8 cellular contexts compared by ENCODE assay signal in genomic region chr1:226608699-226609505, GRCh38.
DNase-seq lines count a peak whose midpoint lies in the region; ATAC-seq and TF ChIP-seq lines count a peak whose summit lies in the region.

No MANE protein-coding gene starts in this region.

- H2BK12ac ChIP-seq in mesenchymal stem cell (ENCODE audit: low read length in 2 of 2), result no peak overlapping the region

- no peak overlapping the region for H3K4me3 ChIP-seq in mesenchymal stem cell (ENCODE audit: insufficient read depth in 1 of 2, low read depth in 1 of 2, low read length in 2 of 2)

- H3K23ac ChIP-seq in mesenchymal stem cell (ENCODE audit: low read length in 2 of 2), result no peak overlapping the region

- H2BK5ac ChIP-seq in mesenchymal stem cell (ENCODE audit: low read depth, low read length, poor library complexity, severe bottlenecking), result no peak overlapping the region

- no peak overlapping the region for H3K14ac ChIP-seq in mesenchymal stem cell (ENCODE audit: low read length in 2 of 2)

- H2BK15ac ChIP-seq in mesenchymal stem cell (ENCODE audit: low read depth, poor library complexity, severe bottlenecking), result no peak overlapping the region

- H2BK120ac ChIP-seq in mesenchymal stem cell (ENCODE audit: low read depth, low read length), result no peak overlapping the region

- no peak for ATAC-seq in GM21381 (IDR thresholded peaks at IDR 0.05; ENCODE audit: unreplicated experiment)

- CTCF ChIA-PET in HEK293T (lab: Yijun Ruan, JAX), result interaction anchor here (0.6 to 1.9 kb wide), 27 partner anchors 9 to 1006 kb away, joined by 3 to 9 read pairs (median 4); partner anchors contain the start of genes PARP1 and STUM

- H3K9me3 ChIP-seq in mesenchymal stem cell (ENCODE audit: control insufficient read depth, low read length), result no peaks in the 10 kb centered on the region

- H2AFZ ChIP-seq in mesenchymal stem cell (ENCODE audit: low read depth, low read length), result no peak overlapping the region

- H3K27ac ChIP-seq in mesenchymal stem cell (ENCODE audit: low read length, poor library complexity, severe bottlenecking), result no peak overlapping the region

- H3K4ac ChIP-seq in mesenchymal stem cell (ENCODE audit: low read depth in 1 of 2, low read length in 2 of 2), result no peak overlapping the region

- H3K36me3 ChIP-seq in mesenchymal stem cell (ENCODE audit: control insufficient read depth in 1 of 2, insufficient read depth in 2 of 2, low read depth in 1 of 2, low read length in 2 of 2), result no peaks in the 10 kb centered on the region

- no peak overlapping the region for H2AK5ac ChIP-seq in mesenchymal stem cell (ENCODE audit: low read length, severe bottlenecking)

- H3K27me3 ChIP-seq in mesenchymal stem cell (ENCODE audit: control insufficient read depth in 1 of 2, insufficient read depth in 1 of 2, low read length in 2 of 2), result peaks cover 25 to 42% of the 10 kb centered on the region in 2 experiments

- WGBS in mesenchymal stem cell, result 69% methylated on average over 17 of the region's 18 CpGs

- H3K4me2 ChIP-seq in mesenchymal stem cell (ENCODE audit: low read length, poor library complexity, severe bottlenecking), result no peak overlapping the region

- H3K79me1 ChIP-seq in mesenchymal stem cell (replicated peaks; ENCODE audit: low read length, poor library complexity, severe bottlenecking), result no peaks in the 10 kb centered on the region

- POLR2A ChIA-PET in HEK293T (lab: Yijun Ruan, JAX), result interaction anchor here (0.9 kb wide), 1 partner anchor 59 kb away, joined by 3 read pairs; no protein-coding TSS in a partner anchor

- H3K4me1 ChIP-seq in mesenchymal stem cell (ENCODE audit: control insufficient read depth, insufficient read depth, low read depth, low read length), result no peaks in the 10 kb centered on the region

- H3K18ac ChIP-seq in mesenchymal stem cell (ENCODE audit: low read depth in 1 of 2, low read length in 2 of 2), result no peak overlapping the region

- no peak overlapping the region for H4K8ac ChIP-seq in mesenchymal stem cell (ENCODE audit: low read length)

- peak; percentile 63 for DNase-seq in COLO829 (ENCODE audit: low spot score)
- DNase-seq in HEK293T (ENCODE audit: extremely low spot score), result peak; percentile 92
- peak; percentile 32 for DNase-seq in NCI-H446 treated with DMSO at 0.1 percent for 48 hours (lab: John Stamatoyannopoulos, UW)
- DNase-seq in activated CD4-positive, alpha-beta T cell treated with anti-CD3 and anti-CD28 coated beads, Interleukin-2, amount 50 U/mL, for 24 hours (ENCODE audit: low read depth in 1 of 2, low spot score in 1 of 2), result peak; percentile 44 to 46
- peak; percentile 88 for DNase-seq in ecto neural progenitor cell (ENCODE audit: low spot score)
- DNase-seq in mesenchymal stem cell, result peak; percentile 49
- DNase-seq in stimulated activated CD8-positive, alpha-beta memory T cell treated with anti-CD3 and anti-CD28 coated beads, Interleukin-4, amount 100 ng/mL, for 24 hours (ENCODE audit: low read depth), result peak; percentile 55

- H4K91ac ChIP-seq in mesenchymal stem cell (ENCODE audit: low read length), result no peak overlapping the region

- H3K9ac ChIP-seq in mesenchymal stem cell (ENCODE audit: low read length), result no peak overlapping the region

TF ChIP-seq in HEK293T, 16 proteins besides CTCF, POLR2A, EP300 and RAD21:
- TF ChIP-seq PKNOX1 (IDR thresholded peaks at IDR 0.05), result 0 out of 2 replicates have a peak, but pooled peaks have one; percentile 33
- TF ChIP-seq TARDBP (IDR thresholded peaks at IDR 0.05), result no peak

Comparison
In these comparisons a context has a peak if more than half of its experiments do, and no peak if none do; other contexts are left out.
1. DNase-seq: peak in every context shown above with its lines; median percentile 92 in HEK293T; 88 in ecto neural progenitor cell; 63 in COLO829; 55 in stimulated activated CD8-positive, alpha-beta memory T cell treated with anti-CD3 and anti-CD28 coated beads, Interleukin-4, amount 100 ng/mL, for 24 hours; 49 in mesenchymal stem cell; 45 in activated CD4-positive, alpha-beta T cell treated with anti-CD3 and anti-CD28 coated beads, Interleukin-2, amount 50 U/mL, for 24 hours; 32 in NCI-H446 treated with DMSO at 0.1 percent for 48 hours.